Comparison of ENCODE assay signal across 1 cellular context in genomic region chr17:13415877-13416416, GRCh38.
A peak's percentile ranks its signal among the peaks of the same experiment; 100 is the strongest.
TF ChIP-seq lines count a peak whose summit lies in the region.

No MANE protein-coding gene starts in this region.

TF ChIP-seq in liver, 16 proteins besides CTCF, POLR2A, EP300 and RAD21 (continued from another document):
- TF ChIP-seq, protein P1, sequence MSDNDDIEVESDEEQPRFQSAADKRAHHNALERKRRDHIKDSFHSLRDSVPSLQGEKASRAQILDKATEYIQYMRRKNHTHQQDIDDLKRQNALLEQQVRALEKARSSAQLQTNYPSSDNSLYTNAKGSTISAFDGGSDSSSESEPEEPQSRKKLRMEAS (IDR thresholded peaks at IDR 0.05) = peak; percentile 46
- TF ChIP-seq TAF1 (conservative IDR thresholded peaks at IDR 0.05) = no peak
- no peak for TF ChIP-seq GABPA (IDR thresholded peaks at IDR 0.05 in 1 of 2, conservative IDR thresholded peaks at IDR 0.05 in 1 of 2)
- TF ChIP-seq HNF4G (IDR thresholded peaks at IDR 0.05) = no peak
- TF ChIP-seq RXRA (IDR thresholded peaks at IDR 0.05) = peak; percentile 62 to 69
- TF ChIP-seq YY1 (IDR thresholded peaks at IDR 0.05) = peak; percentile 31
- TF ChIP-seq SP1 (IDR thresholded peaks at IDR 0.05) = peak; percentile 36
- peak; percentile 30 for TF ChIP-seq FOXA2 (IDR thresholded peaks at IDR 0.05)
TF ChIP-seq in liver: peak in this region for 10.
